ENCODE assay signal across 7 cellular contexts in the genomic region with DNA sequence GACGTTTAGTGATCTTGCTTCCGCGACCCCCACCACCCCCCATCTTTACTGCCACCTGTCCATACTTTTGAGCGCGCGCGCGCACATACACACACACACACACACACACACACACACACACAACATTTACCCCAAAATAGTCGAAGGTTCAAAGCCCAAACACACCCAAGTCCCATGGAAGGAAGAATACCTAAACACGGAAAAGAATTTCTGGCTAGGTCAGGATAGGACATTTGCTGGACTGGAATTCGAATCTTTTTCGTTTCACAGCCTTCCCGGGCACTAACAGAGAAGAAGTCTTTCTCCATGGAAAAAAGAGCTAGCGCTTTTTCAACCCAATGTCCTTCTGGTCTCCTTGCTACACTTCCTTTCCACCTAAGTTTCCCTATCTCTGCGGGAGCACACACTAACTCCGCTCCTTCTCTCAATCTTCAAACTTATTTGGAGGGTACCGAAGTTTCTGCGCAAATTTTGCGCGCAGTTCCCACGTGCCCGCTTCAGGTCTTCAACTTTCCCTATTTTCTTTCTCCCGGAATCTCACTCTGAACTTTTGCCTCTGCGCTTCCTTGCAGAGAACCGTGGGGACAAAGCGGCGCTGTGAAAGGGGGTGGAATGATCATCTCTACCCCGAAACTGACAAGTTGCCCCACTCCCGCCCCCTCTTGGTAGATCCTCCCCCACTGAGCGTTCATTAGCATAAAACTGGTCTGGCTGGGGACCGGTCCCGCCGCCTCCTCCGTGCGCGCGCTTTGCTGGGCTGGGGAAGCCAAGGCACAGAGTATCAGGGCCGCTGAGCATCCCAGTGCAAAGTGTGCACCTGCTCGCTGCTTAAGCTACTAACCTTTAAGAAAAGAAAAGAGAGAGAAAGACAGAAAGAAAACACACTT. TPM values are rescaled to one million over a fixed set of nuclear protein-coding genes. Genes with fewer than 3 reads are reported as not detected.
A peak's percentile ranks its signal among the peaks of the same experiment; 100 is the strongest.
DNase-seq lines count a peak whose midpoint lies in the region; ATAC-seq and TF ChIP-seq lines count a peak whose summit lies in the region.

No MANE protein-coding gene starts in this region.

- no peak for ATAC-seq in memory B cell (ENCODE audit: low read depth)

- H3K27ac Mint-ChIP-seq in memory B cell (no peak overlapping the region), type B pancreatic cell (peak overlapping the region; percentile 88)

- no peak overlapping the region for H2AFZ ChIP-seq in Karpas-422 (ENCODE audit: low read length)

- no peaks in the 10 kb centered on the region for H3K27me3 ChIP-seq in Karpas-422 (ENCODE audit: low read length)

- in situ Hi-C loops in GM13977 (cut with MboI; ENCODE audit: low pct_unique_long_range_greater_than_20kb, low sequenced_read_pairs, unreplicated experiment), result no loop called here

- H3K9me3 ChIP-seq in Karpas-422 (ENCODE audit: low read length), result no peaks in the 10 kb centered on the region; the same call in 1 of the 2 replicates

- H3K9ac ChIP-seq in Karpas-422 (ENCODE audit: low read length), result no peak overlapping the region

- H3K36me3 ChIP-seq in Karpas-422 (ENCODE audit: insufficient read depth, low read length), result no peaks in the 10 kb centered on the region

- TF ChIP-seq CTCF in GM13977 (IDR thresholded peaks at IDR 0.05; ENCODE audit: extremely low read depth, insufficient read depth, missing control alignments), result no peak
- no peak for TF ChIP-seq CTCF in type B pancreatic cell (conservative IDR thresholded peaks at IDR 0.05)

- no peak overlapping the region for H3K27ac ChIP-seq in Karpas-422 (ENCODE audit: low read length)

- H3K4me3 ChIP-seq in Karpas-422 (ENCODE audit: low read length), result no peak overlapping the region

- no peaks in the 10 kb centered on the region for H4K20me1 ChIP-seq in Karpas-422 (ENCODE audit: insufficient read depth, low read depth, low read length)

- no peaks in the 10 kb centered on the region for H3K9me2 ChIP-seq in Karpas-422 (replicated peaks; ENCODE audit: insufficient read depth, low read length)

- H3K27me3 Mint-ChIP-seq in memory B cell (peaks cover 21% of the 10 kb centered on the region), type B pancreatic cell (peaks cover 29% of the 10 kb centered on the region)

- H3K4me2 ChIP-seq in Karpas-422 (ENCODE audit: low read depth, low read length, poor library complexity, severe bottlenecking), result no peak overlapping the region

- DNase-seq in GM13977 (ENCODE audit: low spot score), result peak; percentile 20
- DNase-seq in NCI-H774 (lab: John Stamatoyannopoulos, UW), result peak; percentile 26
- DNase-seq in cortex of kidney (lab: John Stamatoyannopoulos, UW), result peak; percentile 4
- no peak for DNase-seq in memory B cell (ENCODE audit: low spot score in 2 of 2)
- DNase-seq in type B pancreatic cell (ENCODE audit: extremely low spot score, unreplicated experiment), result peak; percentile 73
- no peak for DNase-seq in Karpas-422
- DNase-seq in NCI-H187 (lab: John Stamatoyannopoulos, UW), result no peak

- H3K9me3 Mint-ChIP-seq in memory B cell, result no peaks in the 10 kb centered on the region
- H3K9me3 Mint-ChIP-seq in type B pancreatic cell, result no peaks in the 10 kb centered on the region

- H3K4me1 Mint-ChIP-seq in memory B cell (peaks cover 14% of the 10 kb centered on the region), type B pancreatic cell (ENCODE audit: unreplicated experiment) (peaks cover 14% of the 10 kb centered on the region)

- H3K36me3 Mint-ChIP-seq in memory B cell (no peaks in the 10 kb centered on the region), type B pancreatic cell (peaks cover 7% of the 10 kb centered on the region)

- H3K4me3 Mint-ChIP-seq in memory B cell, result peak overlapping the region; percentile 67
- peak overlapping the region; percentile 97 for H3K4me3 Mint-ChIP-seq in type B pancreatic cell

- H3K4me1 ChIP-seq in Karpas-422 (ENCODE audit: low read length), result no peaks in the 10 kb centered on the region

- no peaks in the 10 kb centered on the region for H3K79me2 ChIP-seq in Karpas-422 (ENCODE audit: low read length)

RNA-seq across cellular contexts. Expression of gene DACH1, which starts 2.7 kb away (rescaled TPM):
- 21.2 and 39.5 TPM in 2 replicates for total RNA-seq in type B pancreatic cell (ENCODE audit: low replicate concordance)
- not detected in 2 replicates for total RNA-seq in Karpas-422 (2014; rRNA removed; shearing (Covaris generic); ENCODE audit: low replicate concordance)

Comparison
In these comparisons a context has a peak if more than half of its experiments do, and no peak if none do; other contexts are left out.
1. DNase-seq: peak in GM13977 (single experiment), NCI-H774 (single experiment), cortex of kidney (single experiment) and type B pancreatic cell (single experiment); none in memory B cell (0 of 2), Karpas-422 (single experiment) and NCI-H187 (0 of 2).
2. RNA of gene DACH1, which starts 2.7 kb away (total RNA-seq): 21.2 to 39.5 TPM in type B pancreatic cell; not detected in Karpas-422; every median in the first group is over 10 times any median in the second.